22 cellular contexts compared by ENCODE assay signal in the genomic region with DNA sequence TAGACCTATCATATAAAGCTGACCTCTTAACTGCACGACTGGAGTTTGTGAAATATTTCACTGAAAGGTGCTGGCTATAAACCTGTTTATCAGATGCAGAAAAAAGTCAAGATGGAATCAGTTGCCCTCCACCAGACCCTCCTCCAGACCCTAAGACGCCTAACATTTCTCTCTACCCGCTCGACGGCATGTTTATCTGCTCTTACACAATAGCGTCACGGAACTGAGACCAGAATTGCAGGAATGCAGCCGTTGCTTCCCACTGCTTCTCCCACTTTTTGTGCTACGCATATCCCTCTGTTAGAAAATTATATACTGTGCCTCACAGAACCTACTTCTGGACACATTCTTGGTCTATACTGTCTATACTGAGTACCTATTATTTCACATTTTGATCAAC. TPM values are rescaled to one million over a fixed set of nuclear protein-coding genes. Genes with fewer than 3 reads are reported as not detected.
DNase-seq lines count a peak whose midpoint lies in the region; ATAC-seq and TF ChIP-seq lines count a peak whose summit lies in the region.
"Had no signal": no experiment of that assay in that cellular context is flagged by ENCODE, and none has a peak within 500 bp of the region (broad histone marks: within the 10 kb centered on the region; RNA-seq: fewer than 3 reads in every experiment).

No MANE protein-coding gene starts in this region.

- no peak overlapping the region for H3K27ac ChIP-seq in osteoblast (ENCODE audit: low read depth, low read length)
- H3K27ac ChIP-seq: C4-2B, HL-60 had no signal

- no peak overlapping the region for H3K4me3 Mint-ChIP-seq in T-helper 2 cell treated with Interferon-gamma antibody and Interleukin-4, amounts not matched to agents 5 μg/mL and 100 μg/mL, for 36 hours
- H3K4me3 Mint-ChIP-seq: H9 had no signal

- H2AFZ ChIP-seq in osteoblast (ENCODE audit: low read length) = no peak overlapping the region

- DNase-seq in amniotic epithelial cell (ENCODE audit: low read depth) = peak; percentile 77
- DNase-seq in islet precursor cell = peak; percentile 42
- DNase-seq in osteoblast (ENCODE audit: insufficient read length, low spot score, missing footprints) = peak; percentile 27
- DNase-seq in T-helper 9 cell = no peak
- DNase-seq in T-helper 2 cell treated with Interferon-gamma antibody and Interleukin-4, amounts not matched to agents 5 μg/mL and 100 μg/mL, for 36 hours (ENCODE audit: low spot score) = no peak
- no peak for DNase-seq in HuH-7.5 (ENCODE audit: low spot score)
- DNase-seq: ACHN; AML-193; DMS79; H9; NCI-H1092 treated with DMSO at 0.1 percent for 48 hours; NCI-H146; NCI-H2081; NCI-H446 treated with DMSO at 0.1 percent for 48 hours; NCI-H748 treated with DMSO at 0.1 percent for 48 hours; NK-92 treated with Interleukin-12 subunit alpha and Interleukin-12 subunit beta, amount 100 ng/mL, for 24 hours; Right ventricle myocardium superior had no signal

- no peaks in the 10 kb centered on the region for H3K36me3 Mint-ChIP-seq in T-helper 2 cell treated with Interferon-gamma antibody and Interleukin-4, amounts not matched to agents 5 μg/mL and 100 μg/mL, for 36 hours (ENCODE audit: low read depth)

- no peaks in the 10 kb centered on the region for H4K20me1 ChIP-seq in osteoblast (ENCODE audit: insufficient read depth, low read length)

- no peaks in the 10 kb centered on the region for H3K9me3 Mint-ChIP-seq in T-helper 2 cell treated with Interferon-gamma antibody and Interleukin-4, amounts not matched to agents 5 μg/mL and 100 μg/mL, for 36 hours

- H3K79me2 ChIP-seq in osteoblast (ENCODE audit: insufficient read depth, low read length) = no peaks in the 10 kb centered on the region

- H3K4me2 ChIP-seq in osteoblast (ENCODE audit: insufficient read depth, low read length) = no peak overlapping the region

- H3K4me1 Mint-ChIP-seq in T-helper 2 cell treated with Interferon-gamma antibody and Interleukin-4, amounts not matched to agents 5 μg/mL and 100 μg/mL, for 36 hours (ENCODE audit: low read depth) = no peaks in the 10 kb centered on the region

- no peak for ATAC-seq in GM19324 (IDR thresholded peaks at IDR 0.05; ENCODE audit: low FRiP score, unreplicated experiment)

- no peaks in the 10 kb centered on the region for H3K4me1 ChIP-seq in osteoblast (ENCODE audit: insufficient read depth, low read length)

- no peak overlapping the region for H3K27ac Mint-ChIP-seq in T-helper 2 cell treated with Interferon-gamma antibody and Interleukin-4, amounts not matched to agents 5 μg/mL and 100 μg/mL, for 36 hours
- H3K27ac Mint-ChIP-seq: H9 had no signal

- no peaks in the 10 kb centered on the region for H3K27me3 ChIP-seq in osteoblast (ENCODE audit: insufficient read depth, low read length)

- TF ChIP-seq CTCF in osteoblast (IDR thresholded peaks at IDR 0.05; ENCODE audit: extremely low read depth, low read depth, low read length) = no peak

- H3K27me3 Mint-ChIP-seq in T-helper 2 cell treated with Interferon-gamma antibody and Interleukin-4, amounts not matched to agents 5 μg/mL and 100 μg/mL, for 36 hours (ENCODE audit: low read depth) = peaks cover 12% of the 10 kb centered on the region

- H3K36me3 ChIP-seq in osteoblast (ENCODE audit: insufficient read depth, low read length) = no peaks in the 10 kb centered on the region

- no peak overlapping the region for H3K4me3 ChIP-seq in osteoblast (ENCODE audit: insufficient read depth, low read length)

- no peaks in the 10 kb centered on the region for H3K9me3 ChIP-seq in osteoblast (ENCODE audit: low read depth, low read length)

RNA-seq across cellular contexts. Expression of gene FAM131C, which starts 28.2 kb away (rescaled TPM):
- 0.36 TPM in 1 of 2 replicates, not detected in the other for total RNA-seq in osteoblast
- total RNA-seq: OCI-LY7 had no signal

RNA-seq across cellular contexts. Expression of gene EPHA2, which starts 54.3 kb away (rescaled TPM):
- 13.3 and 21.0 TPM in 2 replicates for total RNA-seq in osteoblast

RNA-seq across cellular contexts. Expression of gene CLCNKB, which starts 58.0 kb away (rescaled TPM):
- total RNA-seq in osteoblast = 0.29 and 0.36 TPM in 2 replicates
- total RNA-seq: HT1080, OCI-LY7 had no signal

Comparison
In these comparisons a context has a peak if more than half of its experiments do, and no peak if none do; other contexts are left out.
1. DNase-seq: peak in amniotic epithelial cell (single experiment), islet precursor cell (single experiment) and osteoblast (single experiment); none in T-helper 9 cell (single experiment), T-helper 2 cell treated with Interferon-gamma antibody and Interleukin-4, amounts not matched to agents 5 μg/mL and 100 μg/mL, for 36 hours (single experiment) and HuH-7.5 (single experiment).